17 cellular contexts compared by ENCODE assay signal in the genomic region with DNA sequence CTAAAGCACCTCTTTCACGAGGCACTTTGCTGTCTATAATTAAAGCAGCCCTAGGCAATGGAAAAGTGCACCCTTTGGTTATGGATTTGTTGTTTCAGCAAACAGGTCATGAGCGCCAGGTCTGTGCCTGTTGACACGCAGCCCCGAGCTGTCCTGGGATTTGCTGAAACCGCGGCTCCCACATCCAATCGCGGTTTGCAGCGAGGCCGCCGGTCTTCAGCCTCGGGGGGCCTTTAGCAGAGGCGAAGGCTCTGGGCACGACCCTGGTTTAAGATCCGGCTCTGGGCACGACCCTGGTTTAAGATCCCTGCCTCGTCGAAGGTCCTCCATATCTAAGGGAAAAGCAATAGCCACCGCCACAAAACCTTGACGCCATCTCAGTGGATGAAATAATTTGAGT.
DNase-seq lines count a peak whose midpoint lies in the region; TF ChIP-seq lines count a peak whose summit lies in the region.
"Had no signal": no experiment of that assay in that cellular context is flagged by ENCODE, and none has a peak within 500 bp of the region (broad histone marks: within the 10 kb centered on the region; RNA-seq: fewer than 3 reads in every experiment).

No MANE protein-coding gene starts in this region.

- H3K27me3 ChIP-seq in dorsolateral prefrontal cortex (no peaks in the 10 kb centered on the region), MG63 (no peaks in the 10 kb centered on the region)
- H3K27me3 ChIP-seq: BLaER1 had no signal

- H3K9me3 ChIP-seq in MG63, result no peaks in the 10 kb centered on the region
- H3K9me3 ChIP-seq: BLaER1 had no signal

- DNase-seq in NCI-H1436 (lab: John Stamatoyannopoulos, UW), result peak; percentile 61
- no peak for DNase-seq in NCI-H1436 treated with DMSO at 0.1 percent for 48 hours (lab: John Stamatoyannopoulos, UW)
- peak; percentile 44 for DNase-seq in NCI-H1417 treated with DMSO at 0.1 percent for 48 hours (lab: John Stamatoyannopoulos, UW)
- DNase-seq in posterior vena cava (ENCODE audit: low spot score), result peak; percentile 71
- no peak for DNase-seq in stimulated activated CD4-positive, alpha-beta T cell treated with anti-CD3 and anti-CD28 coated beads, Interleukin-4, amount 100 ng/mL, for 4 hours
- DNase-seq in dorsolateral prefrontal cortex, result no peak
- no peak for DNase-seq in central memory CD4-positive, alpha-beta T cell
- no peak for DNase-seq in MG63
- DNase-seq: CD4-positive, CD25-positive, alpha-beta regulatory T cell; CD8-positive, alpha-beta T cell; DMS53; DMS79 treated with DMSO at 0.1 percent for 48 hours; GM23248; H9 had no signal

- intact Hi-C loops in posterior vena cava (cut with DNase I) (no loop called here), dorsolateral prefrontal cortex (cut with DNase I) (no loop called here)

- H3K4me3 ChIP-seq in dorsolateral prefrontal cortex (no peak overlapping the region), MG63 (no peak overlapping the region)
- H3K4me3 ChIP-seq: BLaER1, GM23248 had no signal

- no peak overlapping the region for H3K27ac ChIP-seq in dorsolateral prefrontal cortex
- H3K27ac ChIP-seq: 22Rv1, BLaER1, C4-2B, GM23248 had no signal

- no peaks in the 10 kb centered on the region for H3K36me3 ChIP-seq in MG63

- no peak for TF ChIP-seq CTCF in dorsolateral prefrontal cortex (IDR thresholded peaks at IDR 0.05 in 54 of 56, conservative IDR thresholded peaks at IDR 0.05 in 2 of 56; ENCODE audit: low read depth in 1 of 56, partially characterized antibody in 56 of 56)

Comparison
In these comparisons a context has a peak if more than half of its experiments do, and no peak if none do; other contexts are left out.
1. DNase-seq: peak in NCI-H1436 (single experiment), NCI-H1417 treated with DMSO at 0.1 percent for 48 hours (single experiment) and posterior vena cava (single experiment); none in NCI-H1436 treated with DMSO at 0.1 percent for 48 hours (single experiment), stimulated activated CD4-positive, alpha-beta T cell treated with anti-CD3 and anti-CD28 coated beads, Interleukin-4, amount 100 ng/mL, for 4 hours (0 of 2), dorsolateral prefrontal cortex (0 of 10), central memory CD4-positive, alpha-beta T cell (single experiment) and MG63 (single experiment).